8 cellular contexts compared by ENCODE assay signal in the genomic region with DNA sequence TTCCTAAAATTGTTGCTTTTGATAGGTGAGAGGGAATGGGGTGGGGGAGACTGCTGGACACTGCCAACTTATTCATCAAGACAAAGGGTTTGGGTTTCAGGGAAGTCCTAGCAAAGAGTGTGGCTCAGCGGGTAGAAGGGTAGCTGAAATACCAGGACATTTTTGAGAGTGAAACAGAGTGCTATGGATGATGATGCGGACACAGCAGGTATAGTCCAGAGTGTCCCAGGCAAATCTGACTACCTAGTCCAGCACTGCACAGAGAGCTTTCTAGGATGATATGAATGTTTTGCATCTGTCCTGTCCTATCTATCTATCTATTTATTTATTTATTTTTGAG.
DNase-seq lines count a peak whose midpoint lies in the region; ATAC-seq, FAIRE-seq and TF ChIP-seq lines count a peak whose summit lies in the region.

No MANE protein-coding gene starts in this region.

- no peaks in the 10 kb centered on the region for H3K9me3 ChIP-seq in keratinocyte (ENCODE audit: control insufficient read depth, low read depth, low read length)

- H3K4me1 Mint-ChIP-seq in activated CD8-positive, alpha-beta T cell treated with anti-CD3 and anti-CD28 coated beads, Interleukin-2, amount 10 ng/mL, durations not matched to agents 7 days and 5 days (ENCODE audit: low read depth) = peaks cover 38% of the 10 kb centered on the region
- H3K4me1 Mint-ChIP-seq in stimulated activated effector memory CD8-positive, alpha-beta T cell treated with anti-CD3 and anti-CD28 coated beads, Interleukin-12 subunit alpha, Interleukin-12 subunit beta, amount 100 ng/mL, for 72 hours = peaks cover 35% of the 10 kb centered on the region

- H3K9ac ChIP-seq in keratinocyte (ENCODE audit: control insufficient read depth, extremely low read depth, insufficient read depth, low read length) = peak overlapping the region; percentile 53

- peak overlapping the region; percentile 52 for H2AFZ ChIP-seq in keratinocyte (ENCODE audit: control insufficient read depth, low read length)

- no peaks in the 10 kb centered on the region for H3K27me3 ChIP-seq in keratinocyte (ENCODE audit: control insufficient read depth, extremely low read depth, insufficient read depth, low read length)

- CTCF ChIA-PET in activated CD8-positive, alpha-beta T cell treated with anti-CD3 and anti-CD28 coated beads, Interleukin-2, amount 10 ng/mL, durations not matched to agents 7 days and 5 days (lab: Charles Lee) = interaction anchor here (0.6 to 6.2 kb wide), 53 partner anchors 8 to 594 kb away, joined by 3 to 80 read pairs (median 5); no protein-coding TSS in a partner anchor

- no peak for TF ChIP-seq CTCF in keratinocyte (optimal IDR thresholded peaks at IDR 0.05 in 1 of 3, IDR thresholded peaks at IDR 0.05 in 1 of 3, conservative IDR thresholded peaks at IDR 0.05 in 1 of 3; ENCODE audit: extremely low read depth in 1 of 3, insufficient read depth in 2 of 3, low read length in 3 of 3)

- H3K9me3 Mint-ChIP-seq in activated CD8-positive, alpha-beta T cell treated with anti-CD3 and anti-CD28 coated beads, Interleukin-2, amount 10 ng/mL, durations not matched to agents 7 days and 5 days (ENCODE audit: insufficient read depth) = no peaks in the 10 kb centered on the region
- no peaks in the 10 kb centered on the region for H3K9me3 Mint-ChIP-seq in stimulated activated effector memory CD8-positive, alpha-beta T cell treated with anti-CD3 and anti-CD28 coated beads, Interleukin-12 subunit alpha, Interleukin-12 subunit beta, amount 100 ng/mL, for 72 hours

- H3K79me2 ChIP-seq in keratinocyte (ENCODE audit: control insufficient read depth, insufficient read depth, low read length) = no peaks in the 10 kb centered on the region

- H3K4me3 ChIP-seq in keratinocyte (ENCODE audit: control insufficient read depth in 2 of 3, extremely low read depth in 1 of 3, insufficient read depth in 2 of 3, low read depth in 1 of 3, low read length in 3 of 3) = peak overlapping the region in 1 of 3 experiments; percentile 3

- ATAC-seq in activated CD8-positive, alpha-beta T cell treated with anti-CD3 and anti-CD28 coated beads, Interleukin-2, amount 10 ng/mL, durations not matched to agents 7 days and 5 days = peak; percentile 34
- peak; percentile 14 for ATAC-seq in stimulated activated effector memory CD8-positive, alpha-beta T cell treated with anti-CD3 and anti-CD28 coated beads, Interleukin-12 subunit alpha, Interleukin-12 subunit beta, amount 100 ng/mL, for 72 hours
- ATAC-seq in GM18873 (IDR thresholded peaks at IDR 0.05; ENCODE audit: low FRiP score, unreplicated experiment) (no peak), GM21447 (IDR thresholded peaks at IDR 0.05; ENCODE audit: unreplicated experiment) (no peak)

- H3K4me1 ChIP-seq in keratinocyte (ENCODE audit: control insufficient read depth, extremely low read depth, insufficient read depth, low read length) = peaks cover 41% of the 10 kb centered on the region

- POLR2A ChIA-PET in activated CD8-positive, alpha-beta T cell treated with anti-CD3 and anti-CD28 coated beads, Interleukin-2, amount 10 ng/mL, durations not matched to agents 7 days and 5 days (lab: Charles Lee) = interaction anchor here (0.6 to 3.6 kb wide), 15 partner anchors 15 to 336 kb away, joined by 3 to 21 read pairs (median 4); no protein-coding TSS in a partner anchor

- H3K9me1 ChIP-seq in keratinocyte (ENCODE audit: control insufficient read depth, extremely low read depth, insufficient read depth, low read length) = no peaks in the 10 kb centered on the region

- no peaks in the 10 kb centered on the region for H3K27me3 Mint-ChIP-seq in activated CD8-positive, alpha-beta T cell treated with anti-CD3 and anti-CD28 coated beads, Interleukin-2, amount 10 ng/mL, durations not matched to agents 7 days and 5 days (ENCODE audit: low read depth)

- peak overlapping the region; percentile 84 for H3K27ac ChIP-seq in keratinocyte (ENCODE audit: control insufficient read depth, insufficient read depth, low read length)

- no peaks in the 10 kb centered on the region for H3K36me3 ChIP-seq in keratinocyte (ENCODE audit: control insufficient read depth in 2 of 2, extremely low read depth in 1 of 2, insufficient read depth in 2 of 2, low read length in 2 of 2)

- no peaks in the 10 kb centered on the region for H3K36me3 Mint-ChIP-seq in activated CD8-positive, alpha-beta T cell treated with anti-CD3 and anti-CD28 coated beads, Interleukin-2, amount 10 ng/mL, durations not matched to agents 7 days and 5 days (ENCODE audit: low read depth)
- H3K36me3 Mint-ChIP-seq in stimulated activated effector memory CD8-positive, alpha-beta T cell treated with anti-CD3 and anti-CD28 coated beads, Interleukin-12 subunit alpha, Interleukin-12 subunit beta, amount 100 ng/mL, for 72 hours = peaks cover 12% of the 10 kb centered on the region

- intact Hi-C loops in posterior cingulate gyrus (cut with DNase I) = loop anchor here (2.0 to 10.0 kb wide), 2 partner anchors 23 to 289 kb away; a partner anchor contains a TSS

- peak overlapping the region; percentile 85 for H3K4me3 Mint-ChIP-seq in activated CD8-positive, alpha-beta T cell treated with anti-CD3 and anti-CD28 coated beads, Interleukin-2, amount 10 ng/mL, durations not matched to agents 7 days and 5 days
- H3K4me3 Mint-ChIP-seq in stimulated activated effector memory CD8-positive, alpha-beta T cell treated with anti-CD3 and anti-CD28 coated beads, Interleukin-12 subunit alpha, Interleukin-12 subunit beta, amount 100 ng/mL, for 72 hours = peak overlapping the region; percentile 94

- dilution Hi-C loops in keratinocyte (cut with MboI; ENCODE audit: extremely low pct_ligation_motif_present, low sequenced_read_pairs) = no loop called here

- peak overlapping the region; percentile 83 for H3K4me2 ChIP-seq in keratinocyte (ENCODE audit: control insufficient read depth, extremely low read depth, insufficient read depth, low read depth, low read length)

- no peaks in the 10 kb centered on the region for H4K20me1 ChIP-seq in keratinocyte (ENCODE audit: control insufficient read depth, extremely low read depth, insufficient read depth, low read length)

- DNase-seq in HTR-8/SVneo (ENCODE audit: insufficient read length, low spot score) (no peak), keratinocyte (ENCODE audit: low read depth, low spot score) (no peak), posterior cingulate gyrus (no peak), midbrain (lab: John Stamatoyannopoulos, UW) (no peak)
- DNase-seq in activated CD8-positive, alpha-beta T cell treated with anti-CD3 and anti-CD28 coated beads, Interleukin-2, amount 10 ng/mL, durations not matched to agents 7 days and 5 days = no peak
- DNase-seq in stimulated activated effector memory CD8-positive, alpha-beta T cell treated with anti-CD3 and anti-CD28 coated beads, Interleukin-12 subunit alpha, Interleukin-12 subunit beta, amount 100 ng/mL, for 72 hours (ENCODE audit: low spot score in 2 of 2) = no peak

- H3K27ac Mint-ChIP-seq in activated CD8-positive, alpha-beta T cell treated with anti-CD3 and anti-CD28 coated beads, Interleukin-2, amount 10 ng/mL, durations not matched to agents 7 days and 5 days = peak overlapping the region; percentile 84
- H3K27ac Mint-ChIP-seq in stimulated activated effector memory CD8-positive, alpha-beta T cell treated with anti-CD3 and anti-CD28 coated beads, Interleukin-12 subunit alpha, Interleukin-12 subunit beta, amount 100 ng/mL, for 72 hours = peak overlapping the region; percentile 96

- FAIRE-seq in HTR-8/SVneo (lab: Jason Lieb, UNC) (peak; percentile 42), keratinocyte (lab: Jason Lieb, UNC) (no peak)

Comparison
In these comparisons a context has a peak if more than half of its experiments do, and no peak if none do; other contexts are left out.
1. ATAC-seq: peak in activated CD8-positive, alpha-beta T cell treated with anti-CD3 and anti-CD28 coated beads, Interleukin-2, amount 10 ng/mL, durations not matched to agents 7 days and 5 days (single experiment) and stimulated activated effector memory CD8-positive, alpha-beta T cell treated with anti-CD3 and anti-CD28 coated beads, Interleukin-12 subunit alpha, Interleukin-12 subunit beta, amount 100 ng/mL, for 72 hours (single experiment); none in GM18873 (single experiment) and GM21447 (single experiment).